In the genomic region with DNA sequence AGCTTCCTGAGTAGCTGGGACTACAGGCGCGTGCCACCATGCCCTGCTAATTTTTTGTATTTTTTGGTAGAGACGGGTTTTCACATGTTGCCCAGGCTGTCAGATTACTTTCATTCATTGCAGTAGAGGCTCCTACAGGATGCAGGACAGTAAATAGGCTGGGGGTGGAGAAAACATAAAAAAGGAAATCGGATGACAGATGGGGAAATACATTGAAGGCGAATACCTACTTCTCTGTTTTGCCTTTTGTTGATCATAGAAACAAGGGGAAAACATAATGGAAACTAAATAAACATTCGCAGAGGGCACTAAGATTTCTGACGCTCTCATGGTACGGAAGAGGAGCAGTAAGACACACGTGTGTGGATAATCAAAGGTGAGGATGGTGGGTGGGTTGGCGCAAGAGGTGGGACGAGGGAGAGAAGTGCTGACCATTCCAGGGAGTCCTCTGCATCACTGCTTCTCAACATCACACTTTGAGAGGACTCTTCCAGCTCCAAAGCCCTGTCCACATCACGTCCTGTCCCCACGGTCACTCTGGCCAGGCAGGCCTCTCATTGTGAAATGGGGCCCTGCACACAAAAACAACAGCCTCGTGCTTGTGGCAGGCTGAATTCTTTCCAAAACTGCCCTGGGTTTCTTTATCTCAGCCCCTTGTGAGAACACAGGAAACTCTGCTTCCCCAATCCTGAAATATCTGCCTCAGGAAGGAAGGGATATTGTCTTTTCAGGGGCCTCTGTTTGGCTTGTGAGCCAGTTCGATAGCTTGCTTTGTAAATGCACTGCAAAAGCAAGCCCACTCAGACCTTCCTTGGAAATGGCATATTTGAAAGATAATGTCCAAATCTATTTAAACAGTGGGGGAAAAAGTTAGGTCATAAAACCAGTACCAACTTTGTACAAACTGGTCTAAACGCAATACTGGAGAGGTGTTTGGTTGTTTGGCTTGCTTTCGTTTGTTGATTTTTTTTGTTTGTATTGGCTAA, we compare ENCODE assay signal across 12 cellular contexts.
DNase-seq lines count a peak whose midpoint lies in the region; ATAC-seq and TF ChIP-seq lines count a peak whose summit lies in the region.
"Had no signal": no experiment of that assay in that cellular context is flagged by ENCODE, and none has a peak within 500 bp of the region (broad histone marks: within the 10 kb centered on the region; RNA-seq: fewer than 3 reads in every experiment).

No MANE protein-coding gene starts in this region.

- no peak for DNase-seq in T-helper 1 cell
- DNase-seq in cardiac muscle cell (ENCODE audit: low read depth in 1 of 2, low spot score in 1 of 2), result peak; percentile 32 to 85
- no peak for DNase-seq in nephron progenitor cell
- peak in 1 of 2 donors; percentile 69 for DNase-seq in aorta
- DNase-seq in amniotic stem cell (lab: John Stamatoyannopoulos, UW), result no peak
- DNase-seq: erythroblast, natural killer cell, NCI-H69 had no signal

- H3K27ac ChIP-seq in cardiac muscle cell (peak overlapping the region; percentile 76), aorta (ENCODE audit: low read depth in 1 of 2, low read length in 2 of 2) (peak overlapping the region; percentile 32 to 77)
- H3K27ac ChIP-seq: KMS-11 had no signal

- intact Hi-C loops in aorta (cut with DNase I), result loop anchor here in 1 of 2 donors (10.0 kb wide), 1 partner anchor 187 kb away; the partner anchor contains the start of gene FOXO1

- WGBS in aorta, 2 donors, result 53% methylated on average over 17 of the region's 17 CpGs

- no peak overlapping the region for H3K4me3 Mint-ChIP-seq in T-helper 1 cell treated with Interleukin-12 subunit alpha and Interleukin-12 subunit beta and Interleukin-4 antibody, amounts not matched to agents 30 μg/mL and 1 μg/mL, for 36 hours
- no peak overlapping the region for H3K4me3 Mint-ChIP-seq in nephron progenitor cell
- H3K4me3 Mint-ChIP-seq: natural killer cell had no signal

- H3K9me3 ChIP-seq in cardiac muscle cell (ENCODE audit: low read depth), result no peaks in the 10 kb centered on the region
- H3K9me3 ChIP-seq in aorta (ENCODE audit: control insufficient read depth, low read length), result no peaks in the 10 kb centered on the region

- ATAC-seq in aorta (ENCODE audit: low FRiP score) (peak; percentile 61), GM19463 (IDR thresholded peaks at IDR 0.05; ENCODE audit: unreplicated experiment) (no peak), HG02938 (IDR thresholded peaks at IDR 0.05; ENCODE audit: unreplicated experiment) (no peak)
- ATAC-seq: natural killer cell had no signal

- no peaks in the 10 kb centered on the region for H3K27me3 Mint-ChIP-seq in T-helper 1 cell treated with Interleukin-12 subunit alpha and Interleukin-12 subunit beta and Interleukin-4 antibody, amounts not matched to agents 30 μg/mL and 1 μg/mL, for 36 hours (ENCODE audit: low read depth)
- H3K27me3 Mint-ChIP-seq in nephron progenitor cell (ENCODE audit: low read depth, poor library complexity), result peaks cover 4% of the 10 kb centered on the region

- peak overlapping the region; percentile 14 for H3K27ac Mint-ChIP-seq in T-helper 1 cell treated with Interleukin-12 subunit alpha and Interleukin-12 subunit beta and Interleukin-4 antibody, amounts not matched to agents 30 μg/mL and 1 μg/mL, for 36 hours
- H3K27ac Mint-ChIP-seq in nephron progenitor cell, result peak overlapping the region; percentile 54

- H3K4me1 Mint-ChIP-seq in T-helper 1 cell treated with Interleukin-12 subunit alpha and Interleukin-12 subunit beta and Interleukin-4 antibody, amounts not matched to agents 30 μg/mL and 1 μg/mL, for 36 hours (ENCODE audit: low read depth), result peaks cover 15% of the 10 kb centered on the region
- H3K4me1 Mint-ChIP-seq in nephron progenitor cell, result peaks cover 51% of the 10 kb centered on the region

- H3K36me3 Mint-ChIP-seq in T-helper 1 cell treated with Interleukin-12 subunit alpha and Interleukin-12 subunit beta and Interleukin-4 antibody, amounts not matched to agents 30 μg/mL and 1 μg/mL, for 36 hours (ENCODE audit: low read depth), result peaks cover 9% of the 10 kb centered on the region
- H3K36me3 Mint-ChIP-seq in nephron progenitor cell (ENCODE audit: low read depth), result no peaks in the 10 kb centered on the region
- H3K36me3 Mint-ChIP-seq: natural killer cell had no signal

- peaks cover 20% of the 10 kb centered on the region for H3K9me3 Mint-ChIP-seq in T-helper 1 cell treated with Interleukin-12 subunit alpha and Interleukin-12 subunit beta and Interleukin-4 antibody, amounts not matched to agents 30 μg/mL and 1 μg/mL, for 36 hours
- no peaks in the 10 kb centered on the region for H3K9me3 Mint-ChIP-seq in nephron progenitor cell
- H3K9me3 Mint-ChIP-seq: natural killer cell had no signal

- TF ChIP-seq CTCF in cardiac muscle cell (IDR thresholded peaks at IDR 0.05; ENCODE audit: low read depth, low read length), result no peak
- no peak for TF ChIP-seq CTCF in nephron progenitor cell (IDR thresholded peaks at IDR 0.05)

- H3K4me1 ChIP-seq in cardiac muscle cell (ENCODE audit: low read depth) (peaks cover 45% of the 10 kb centered on the region), aorta (ENCODE audit: control insufficient read depth in 1 of 2, insufficient read depth in 2 of 2, low read length in 2 of 2) (no peaks in the 10 kb centered on the region)

- no peaks in the 10 kb centered on the region for H3K36me3 ChIP-seq in cardiac muscle cell
- no peaks in the 10 kb centered on the region for H3K36me3 ChIP-seq in aorta (ENCODE audit: control insufficient read depth in 1 of 2, insufficient read depth in 2 of 2, low read length in 1 of 2)

- H3K27me3 ChIP-seq in cardiac muscle cell (no peaks in the 10 kb centered on the region), aorta (ENCODE audit: control insufficient read depth in 1 of 2, insufficient read depth in 2 of 2, low read length in 1 of 2) (no peaks in the 10 kb centered on the region)

- no peak overlapping the region for H3K4me3 ChIP-seq in cardiac muscle cell
- H3K4me3 ChIP-seq in aorta (ENCODE audit: low read length in 2 of 2), result no peak overlapping the region

Comparison
In these comparisons a context has a peak if more than half of its experiments do, and no peak if none do; other contexts are left out.
1. DNase-seq: peak in cardiac muscle cell (2 of 2); none in T-helper 1 cell (0 of 5), nephron progenitor cell (single experiment) and amniotic stem cell (single experiment).